8 cellular contexts compared by ENCODE assay signal in genomic region chr21:45129231-45129923, GRCh38. TPM values are rescaled to one million over a fixed set of nuclear protein-coding genes. Genes with fewer than 3 reads are reported as not detected.
DNase-seq lines count a peak whose midpoint lies in the region; FAIRE-seq and TF ChIP-seq lines count a peak whose summit lies in the region.

No MANE protein-coding gene starts in this region.

- no peak overlapping the region for H2AFZ ChIP-seq in astrocyte (ENCODE audit: low read depth, low read length)
- H2AFZ ChIP-seq in hepatocyte, result no peak overlapping the region

- H3K27me3 Mint-ChIP-seq in astrocyte (ENCODE audit: low read depth, unreplicated experiment), result peaks cover 6% of the 10 kb centered on the region

- DNase-seq in HPDE6-E6E7 (ENCODE audit: extremely low spot score), result peak; percentile 26
- peak; percentile 62 for DNase-seq in astrocyte (ENCODE audit: low read depth)
- DNase-seq in hepatocyte (ENCODE audit: low spot score), result no peak
- no peak for DNase-seq in NAMALWA (ENCODE audit: low spot score)
- DNase-seq in amniotic stem cell (lab: John Stamatoyannopoulos, UW), result no peak
- no peak for DNase-seq in mesenteric fat pad (ENCODE audit: low spot score)
- DNase-seq in BE2C, result no peak

- H3K9me3 ChIP-seq in astrocyte (ENCODE audit: insufficient read depth, low read depth, low read length), result no peaks in the 10 kb centered on the region
- H3K9me3 ChIP-seq in hepatocyte (ENCODE audit: low read depth), result no peaks in the 10 kb centered on the region
- H3K9me3 ChIP-seq in stomach smooth muscle (ENCODE audit: control insufficient read depth in 2 of 2, low read length in 2 of 2), result no peaks in the 10 kb centered on the region
- H3K9me3 ChIP-seq in BE2C, result no peaks in the 10 kb centered on the region

- H3K4me1 Mint-ChIP-seq in astrocyte (ENCODE audit: low read depth, unreplicated experiment), result peaks cover 36% of the 10 kb centered on the region

- peak overlapping the region; percentile 82 for H3K4me2 ChIP-seq in astrocyte (ENCODE audit: low read length)
- H3K4me2 ChIP-seq in hepatocyte, result peak overlapping the region; percentile 0

- H3K79me2 ChIP-seq in astrocyte (ENCODE audit: insufficient read depth, low read length), result peaks cover 12% of the 10 kb centered on the region
- peaks cover 30% of the 10 kb centered on the region for H3K79me2 ChIP-seq in hepatocyte

- H3K27ac Mint-ChIP-seq in astrocyte (ENCODE audit: unreplicated experiment), result peak overlapping the region; percentile 81

- peak overlapping the region; percentile 59 for H3K9ac ChIP-seq in astrocyte (ENCODE audit: low read length)
- peak overlapping the region in 1 of 2 donors; percentile 12 for H3K9ac ChIP-seq in stomach smooth muscle (ENCODE audit: low read length in 2 of 2)

- no peaks in the 10 kb centered on the region for H3K36me3 Mint-ChIP-seq in astrocyte (ENCODE audit: low read depth, unreplicated experiment)

- H3K9me3 Mint-ChIP-seq in astrocyte (ENCODE audit: unreplicated experiment), result no peaks in the 10 kb centered on the region

- no peaks in the 10 kb centered on the region for H3K27me3 ChIP-seq in astrocyte (ENCODE audit: insufficient read depth, low read length)
- no peaks in the 10 kb centered on the region for H3K27me3 ChIP-seq in hepatocyte
- no peaks in the 10 kb centered on the region for H3K27me3 ChIP-seq in stomach smooth muscle (ENCODE audit: control insufficient read depth in 1 of 2, insufficient read depth in 2 of 2, low read length in 2 of 2)
- H3K27me3 ChIP-seq in BE2C, result no peaks in the 10 kb centered on the region

- H3K27ac ChIP-seq in astrocyte (ENCODE audit: low read depth, low read length) (peak overlapping the region; percentile 77), hepatocyte (peak overlapping the region; percentile 17), stomach smooth muscle (ENCODE audit: low read length) (peak overlapping the region; percentile 74)

- TF ChIP-seq CTCF in astrocyte (IDR thresholded peaks at IDR 0.05; ENCODE audit: insufficient read depth, low read depth, low read length) (no peak), hepatocyte (IDR thresholded peaks at IDR 0.05; ENCODE audit: poor library complexity) (no peak), BE2C (IDR thresholded peaks at IDR 0.05; ENCODE audit: low read depth, low read length) (no peak)

- H3K4me3 ChIP-seq in astrocyte (ENCODE audit: insufficient read depth, low read depth, low read length) (no peak overlapping the region), hepatocyte (no peak overlapping the region), stomach smooth muscle (ENCODE audit: low read length in 2 of 2) (peak overlapping the region in 1 of 2 donors; percentile 8), BE2C (ENCODE audit: low read depth, low read length) (no peak overlapping the region)

- no peaks in the 10 kb centered on the region for H3K9me2 ChIP-seq in hepatocyte (replicated peaks; ENCODE audit: insufficient read depth)

- H3K4me3 Mint-ChIP-seq in astrocyte (ENCODE audit: unreplicated experiment), result no peak overlapping the region

- no peaks in the 10 kb centered on the region for H3K36me3 ChIP-seq in astrocyte (ENCODE audit: insufficient read depth, low read length)
- H3K36me3 ChIP-seq in hepatocyte (replicated peaks; ENCODE audit: insufficient read depth, low read depth), result no peaks in the 10 kb centered on the region
- H3K36me3 ChIP-seq in stomach smooth muscle (ENCODE audit: control insufficient read depth in 2 of 2, insufficient read depth in 2 of 2, low read length in 2 of 2), result no peaks in the 10 kb centered on the region
- H3K36me3 ChIP-seq in BE2C, result no peaks in the 10 kb centered on the region

- H4K20me1 ChIP-seq in astrocyte (ENCODE audit: insufficient read depth, low read length) (peaks cover 14% of the 10 kb centered on the region), hepatocyte (ENCODE audit: insufficient read depth, poor library complexity, severe bottlenecking) (no peaks in the 10 kb centered on the region)

- H3K4me1 ChIP-seq in astrocyte (ENCODE audit: insufficient read depth, low read length), result peaks cover 24% of the 10 kb centered on the region
- H3K4me1 ChIP-seq in hepatocyte (ENCODE audit: insufficient read depth), result no peaks in the 10 kb centered on the region
- H3K4me1 ChIP-seq in stomach smooth muscle (ENCODE audit: control insufficient read depth, insufficient read depth, low read length), result peaks cover 54% of the 10 kb centered on the region
- peaks cover 11% of the 10 kb centered on the region for H3K4me1 ChIP-seq in BE2C

- peak; percentile 64 for FAIRE-seq in astrocyte (lab: Jason Lieb, UNC)

- WGBS in hepatocyte (ENCODE audit: low lambda C conversion rate, missing lambda C conversion rate), result 91% methylated on average over 19 of the region's 19 CpGs

RNA-seq across cellular contexts. Expression of gene ADARB1, which starts 55.0 kb away (rescaled TPM):
- total RNA-seq in astrocyte (18.4 and 25.8 TPM in 2 replicates), hepatocyte (9.9 and 16.0 TPM in 2 replicates), mesenteric fat pad (39.6 TPM)
- polyA plus RNA-seq in hepatocyte, result 17.3 and 19.4 TPM in 2 replicates
- polyA plus RNA-seq in BE2C (2012; ENCODE audit: insufficient read depth, insufficient read length, low read depth), result 18.3 TPM

Comparison
In these comparisons a context has a peak if more than half of its experiments do, and no peak if none do; other contexts are left out.
1. DNase-seq: peak in HPDE6-E6E7 (single experiment) and astrocyte (single experiment); none in hepatocyte (single experiment), NAMALWA (single experiment), amniotic stem cell (single experiment), mesenteric fat pad (single experiment) and BE2C (single experiment).
2. H3K27ac ChIP-seq: peak in every context shown above with its lines; median percentile 77 in astrocyte; 74 in stomach smooth muscle; 17 in hepatocyte.